In the genomic region with DNA sequence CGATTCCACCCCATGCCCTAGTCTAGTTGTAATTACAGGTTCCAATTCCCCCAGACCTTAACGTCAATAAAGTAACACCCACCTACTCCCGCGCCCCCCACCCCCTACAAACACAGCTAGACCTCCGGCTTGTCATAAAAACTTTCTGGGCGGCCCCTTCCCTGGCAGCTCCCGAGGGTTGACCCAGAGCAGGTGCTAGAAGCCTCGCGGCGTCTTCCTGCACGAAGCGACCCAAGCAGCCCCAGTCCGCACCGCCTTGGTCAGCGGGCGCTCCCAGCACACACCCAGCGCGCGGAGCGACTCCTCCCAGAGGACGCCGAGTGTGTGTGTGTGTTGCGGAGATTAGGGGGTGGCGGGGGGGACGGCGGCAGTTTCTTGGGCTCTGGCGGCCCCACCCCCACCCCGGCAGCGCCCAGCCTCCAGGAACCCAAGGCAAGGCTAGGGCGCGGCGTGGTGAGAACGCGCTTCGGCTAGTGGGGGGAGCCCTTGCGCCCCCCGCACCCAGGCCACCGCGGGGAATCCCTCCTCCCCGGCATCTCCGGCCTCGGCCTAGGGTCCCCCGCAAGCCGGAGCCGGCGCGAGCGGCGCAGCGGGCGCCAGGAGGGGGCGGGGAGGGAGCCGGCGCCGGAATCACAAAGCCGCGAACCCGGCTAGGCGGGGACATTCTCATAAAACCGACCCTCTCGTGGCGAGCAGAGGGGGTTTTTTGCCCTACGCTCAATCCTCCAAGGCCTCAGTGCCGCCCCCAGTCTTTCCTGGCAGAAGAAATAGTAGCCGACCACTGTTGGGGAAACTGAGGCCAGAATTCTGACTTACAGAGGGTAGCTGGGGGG, we compare ENCODE assay signal across 8 cellular contexts. TPM values are rescaled to one million over a fixed set of nuclear protein-coding genes. Genes with fewer than 3 reads are reported as not detected.
DNase-seq lines count a peak whose midpoint lies in the region; ATAC-seq and TF ChIP-seq lines count a peak whose summit lies in the region.

No MANE protein-coding gene starts in this region.

- H3K27ac ChIP-seq in CD8-positive, alpha-beta T cell (ENCODE audit: low read depth, low read length): no peak overlapping the region
- peak overlapping the region; percentile 64 for H3K27ac ChIP-seq in neural progenitor cell

- H3F3A ChIP-seq in neural progenitor cell (ENCODE audit: low read depth): peaks cover 91% of the 10 kb centered on the region

- no peak for TF ChIP-seq CTCF in CD8-positive, alpha-beta T cell (IDR thresholded peaks at IDR 0.05)
- TF ChIP-seq CTCF in neural progenitor cell (IDR thresholded peaks at IDR 0.05): no peak

- H3K4me1 ChIP-seq in CD8-positive, alpha-beta T cell (ENCODE audit: insufficient read depth, low read length): peaks cover 35% of the 10 kb centered on the region
- peaks cover 61% of the 10 kb centered on the region for H3K4me1 ChIP-seq in neural progenitor cell

- H3K4me1 Mint-ChIP-seq in CD8-positive, alpha-beta T cell (ENCODE audit: low read depth): peaks cover 24% of the 10 kb centered on the region
- peaks cover 61% of the 10 kb centered on the region for H3K4me1 Mint-ChIP-seq in neural progenitor cell

- H3K36me3 ChIP-seq in CD8-positive, alpha-beta T cell (ENCODE audit: insufficient read depth, low read length): no peaks in the 10 kb centered on the region
- no peaks in the 10 kb centered on the region for H3K36me3 ChIP-seq in neural progenitor cell

- no peak overlapping the region for H3K27ac Mint-ChIP-seq in CD8-positive, alpha-beta T cell
- H3K27ac Mint-ChIP-seq in neural progenitor cell: no peak overlapping the region

- no peaks in the 10 kb centered on the region for H3K9me3 ChIP-seq in CD8-positive, alpha-beta T cell (ENCODE audit: low read length)
- H3K9me3 ChIP-seq in neural progenitor cell (ENCODE audit: low read depth): no peaks in the 10 kb centered on the region

- peak overlapping the region; percentile 44 for H3K4me3 Mint-ChIP-seq in CD8-positive, alpha-beta T cell
- peak overlapping the region; percentile 89 for H3K4me3 Mint-ChIP-seq in neural progenitor cell

- peaks cover 37% of the 10 kb centered on the region for H3K27me3 ChIP-seq in CD8-positive, alpha-beta T cell (ENCODE audit: insufficient read depth, low read length)
- no peaks in the 10 kb centered on the region for H3K27me3 ChIP-seq in neural progenitor cell

- H4K20me1 ChIP-seq in neural progenitor cell (ENCODE audit: low read depth): peaks cover 17% of the 10 kb centered on the region

- CTCF ChIA-PET in CD8-positive, alpha-beta T cell (lab: Charles Lee): interaction anchor here (0.6 to 12.7 kb wide), 6 partner anchors 13 to 211 kb away, joined by 3 to 350 read pairs (median 3); partner anchors contain the start of gene RNF14

- H3K36me3 Mint-ChIP-seq in CD8-positive, alpha-beta T cell: no peaks in the 10 kb centered on the region
- no peaks in the 10 kb centered on the region for H3K36me3 Mint-ChIP-seq in neural progenitor cell

- intact Hi-C loops in CD8-positive, alpha-beta T cell (cut with DNase I, micrococcal nuclease): loop anchor here in 1 of 2 experiments (2.0 to 5.0 kb wide), 2 partner anchors 27 to 64 kb away; no protein-coding TSS in a partner anchor

- peak overlapping the region; percentile 64 for H3K9ac ChIP-seq in neural progenitor cell

- POLR2A ChIA-PET in CD8-positive, alpha-beta T cell (lab: Charles Lee): no interaction called here

- no peak for ATAC-seq in CD8-positive, alpha-beta T cell
- peak; percentile 48 for ATAC-seq in esophagus mucosa
- ATAC-seq in GM18520 (IDR thresholded peaks at IDR 0.05; ENCODE audit: unreplicated experiment): no peak
- ATAC-seq in HG02798 (IDR thresholded peaks at IDR 0.05; ENCODE audit: poor library complexity, unreplicated experiment): no peak
- ATAC-seq in activated CD4-positive, CD25-positive, alpha-beta regulatory T cell treated with anti-CD3 and anti-CD28 coated beads, Interleukin-2, amount 50 U/mL, for 24 hours: no peak

- H3K27me3 Mint-ChIP-seq in CD8-positive, alpha-beta T cell (ENCODE audit: low read depth): peaks cover 75% of the 10 kb centered on the region
- H3K27me3 Mint-ChIP-seq in neural progenitor cell (ENCODE audit: insufficient read depth, low read depth): peaks cover 28% of the 10 kb centered on the region

- no peak for DNase-seq in CD8-positive, alpha-beta T cell
- peak; percentile 60 for DNase-seq in NCI-H2227 (lab: John Stamatoyannopoulos, UW; ENCODE audit: unreplicated experiment)
- DNase-seq in neural progenitor cell (ENCODE audit: low spot score): peak; percentile 88
- DNase-seq in iPS-NIHi7 (ENCODE audit: extremely low spot score): no peak

- H2AFZ ChIP-seq in neural progenitor cell (replicated peaks): no peak overlapping the region

- H3K9me3 Mint-ChIP-seq in CD8-positive, alpha-beta T cell: no peaks in the 10 kb centered on the region
- H3K9me3 Mint-ChIP-seq in neural progenitor cell: no peaks in the 10 kb centered on the region

- peak overlapping the region; percentile 32 for H3K4me3 ChIP-seq in CD8-positive, alpha-beta T cell (ENCODE audit: low read depth, low read length)
- peak overlapping the region; percentile 97 for H3K4me3 ChIP-seq in neural progenitor cell

- H3K4me2 ChIP-seq in neural progenitor cell: peak overlapping the region; percentile 94

- peaks cover 62% of the 10 kb centered on the region for H3K79me2 ChIP-seq in neural progenitor cell (ENCODE audit: low read depth)

RNA-seq across cellular contexts. Expression of gene PCDH1, which starts 2.2 kb away (rescaled TPM):
- under 1 TPM in 1 of 2 experiments, not detected in 1; 0.24 TPM for total RNA-seq in CD8-positive, alpha-beta T cell
- total RNA-seq in esophagus mucosa: 62.7 TPM
- 24.8 and 48.4 TPM in 2 replicates for total RNA-seq in neural progenitor cell (ENCODE audit: low replicate concordance)

RNA-seq across cellular contexts. Expression of gene DELE1, which starts 47.7 kb away (rescaled TPM):
- 10 to 100 TPM; 61.7 to 65.0 TPM for total RNA-seq in CD8-positive, alpha-beta T cell
- total RNA-seq in esophagus mucosa (33.5 TPM), neural progenitor cell (ENCODE audit: low replicate concordance) (47.7 and 86.5 TPM in 2 replicates)

Comparison
In these comparisons a context has a peak if more than half of its experiments do, and no peak if none do; other contexts are left out.
1. DNase-seq: peak in NCI-H2227 (single experiment) and neural progenitor cell (single experiment); none in CD8-positive, alpha-beta T cell (0 of 7) and iPS-NIHi7 (single experiment).
2. RNA of gene PCDH1, which starts 2.2 kb away (total RNA-seq): 62.7 TPM in esophagus mucosa (single experiment) and 24.8 to 48.4 TPM in neural progenitor cell; 0.24 TPM in CD8-positive, alpha-beta T cell; every median in the first group is over 10 times any median in the second.